In genomic region chr7:157412021-157412443, GRCh38 we compare ENCODE assay signal across 9 cellular contexts.
A peak's percentile ranks its signal among the peaks of the same experiment; 100 is the strongest.
DNase-seq lines count a peak whose midpoint lies in the region; ATAC-seq lines count a peak whose summit lies in the region.
"Had no signal": no experiment of that assay in that cellular context is flagged by ENCODE, and none has a peak within 500 bp of the region (broad histone marks: within the 10 kb centered on the region; RNA-seq: fewer than 3 reads in every experiment).

No MANE protein-coding gene starts in this region.

- ATAC-seq in HG02973 (IDR thresholded peaks at IDR 0.05; ENCODE audit: unreplicated experiment), result no peak

- DNase-seq in activated naive CD4-positive, alpha-beta T cell treated with Interleukin-2 at 50 U/mL for 16 hours, result peak; percentile 81
- DNase-seq in activated naive CD4-positive, alpha-beta T cell treated with anti-CD3 and anti-CD28 coated beads, Interleukin-2, amount 50 U/mL, for 16 hours, result no peak
- peak; percentile 48 for DNase-seq in activated CD4-positive, alpha-beta T cell treated with anti-CD3 and anti-CD28 coated beads, Interleukin-2, amount 50 U/mL, for 1 hour
- DNase-seq in fibroblast of peridontal ligament (ENCODE audit: extremely low read depth) (peak; percentile 68), pons (ENCODE audit: low spot score) (no peak), OCI-M1 (lab: John Stamatoyannopoulos, UW) (no peak)
- DNase-seq in stimulated activated CD8-positive, alpha-beta memory T cell treated with anti-CD3 and anti-CD28 coated beads, Interleukin-7, amount 100 ng/mL, for 24 hours (ENCODE audit: low read depth), result peak; percentile 33
- DNase-seq: activated gamma-delta T cell had no signal

Comparison
In these comparisons a context has a peak if more than half of its experiments do, and no peak if none do; other contexts are left out.
1. DNase-seq: peak in activated naive CD4-positive, alpha-beta T cell treated with Interleukin-2 at 50 U/mL for 16 hours (single experiment), activated CD4-positive, alpha-beta T cell treated with anti-CD3 and anti-CD28 coated beads, Interleukin-2, amount 50 U/mL, for 1 hour (single experiment), fibroblast of peridontal ligament (single experiment) and stimulated activated CD8-positive, alpha-beta memory T cell treated with anti-CD3 and anti-CD28 coated beads, Interleukin-7, amount 100 ng/mL, for 24 hours (single experiment); none in activated naive CD4-positive, alpha-beta T cell treated with anti-CD3 and anti-CD28 coated beads, Interleukin-2, amount 50 U/mL, for 16 hours (single experiment), pons (single experiment) and OCI-M1 (single experiment).